In the genomic region with DNA sequence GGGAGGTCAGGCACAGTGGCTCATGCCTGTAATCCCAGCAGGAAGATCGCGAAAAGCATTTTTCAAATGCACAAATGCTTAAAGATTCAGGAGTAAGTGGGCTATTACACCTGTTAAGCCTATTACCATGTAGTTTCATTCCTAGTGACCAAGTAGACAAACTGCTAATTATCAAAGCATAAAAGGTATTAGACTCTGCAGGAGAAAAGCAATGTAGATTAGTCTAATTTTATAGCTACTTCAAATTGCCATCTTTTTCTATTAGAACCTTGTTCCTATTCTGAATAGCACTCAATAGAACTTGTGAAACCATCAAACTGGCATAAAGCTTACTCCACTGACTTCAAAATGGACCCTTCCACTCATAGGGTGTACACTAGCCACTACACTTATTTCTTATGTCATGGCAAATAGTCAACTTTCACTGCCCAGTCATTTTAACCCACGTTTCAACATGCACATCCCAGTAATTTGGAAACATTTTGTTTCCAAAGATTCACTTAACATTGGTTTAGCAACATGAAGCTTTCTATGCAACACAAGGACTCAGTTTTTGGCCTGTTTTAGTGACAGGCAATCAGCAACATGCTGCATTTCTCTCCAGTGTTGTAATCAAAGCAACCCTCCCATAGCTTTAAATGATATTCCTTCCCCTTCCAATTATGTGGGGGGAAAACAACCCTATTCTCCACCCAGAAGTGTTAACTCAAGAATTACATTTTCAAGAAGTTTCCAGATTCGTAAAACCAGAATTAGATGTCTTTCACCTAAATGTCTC, we compare ENCODE assay signal across 7 cellular contexts. TPM values are rescaled to one million over a fixed set of nuclear protein-coding genes. Genes with fewer than 3 reads are reported as not detected.
DNase-seq lines count a peak whose midpoint lies in the region; ATAC-seq and TF ChIP-seq lines count a peak whose summit lies in the region.

No MANE protein-coding gene starts in this region.

- no peaks in the 10 kb centered on the region for H3K9me2 ChIP-seq in GM23248 (ENCODE audit: insufficient read depth)

- H3K27ac Mint-ChIP-seq in stimulated activated effector memory CD8-positive, alpha-beta T cell treated with anti-CD3 and anti-CD28 coated beads, Interleukin-12 subunit alpha, Interleukin-12 subunit beta, amount 100 ng/mL, for 72 hours = peak overlapping the region; percentile 100

- peaks cover 45% of the 10 kb centered on the region for H3K79me2 ChIP-seq in GM23248 (ENCODE audit: insufficient read depth)

- WGBS in GM23248 (ENCODE audit: low coverage in 1 of 2, low lambda C conversion rate in 2 of 2, missing lambda C conversion rate in 2 of 2), 2 experiments = 53 to 57% methylated on average over 4 of the region's 4 CpGs

- peak overlapping the region; percentile 83 for H3K4me3 Mint-ChIP-seq in stimulated activated effector memory CD8-positive, alpha-beta T cell treated with anti-CD3 and anti-CD28 coated beads, Interleukin-12 subunit alpha, Interleukin-12 subunit beta, amount 100 ng/mL, for 72 hours

- H3K4me3 ChIP-seq in GM23248 (peak overlapping the region; percentile 72), SK-N-MC (peak overlapping the region; percentile 39)

- H3K4me1 Mint-ChIP-seq in stimulated activated effector memory CD8-positive, alpha-beta T cell treated with anti-CD3 and anti-CD28 coated beads, Interleukin-12 subunit alpha, Interleukin-12 subunit beta, amount 100 ng/mL, for 72 hours = peaks cover 58% of the 10 kb centered on the region

- no peaks in the 10 kb centered on the region for H3K27me3 ChIP-seq in GM23248 (replicated peaks; ENCODE audit: insufficient read depth)

- H3K27ac ChIP-seq in GM23248 (peak overlapping the region; percentile 74), SK-N-MC (peak overlapping the region; percentile 83)

- ATAC-seq in stimulated activated effector memory CD8-positive, alpha-beta T cell treated with anti-CD3 and anti-CD28 coated beads, Interleukin-12 subunit alpha, Interleukin-12 subunit beta, amount 100 ng/mL, for 72 hours = no peak
- no peak for ATAC-seq in activated CD4-positive, CD25-positive, alpha-beta regulatory T cell treated with anti-CD3 and anti-CD28 coated beads, Interleukin-2, amount 50 U/mL, for 24 hours

- H3K4me2 ChIP-seq in GM23248 (ENCODE audit: unreplicated experiment) = peak overlapping the region; percentile 77

- in situ Hi-C loops in GM23248 (cut with MboI) = loop anchor here (25.0 kb wide), 1 partner anchor 95 kb away; no protein-coding TSS in a partner anchor

- no peak overlapping the region for H2AFZ ChIP-seq in GM23248

- peak; percentile 57 for DNase-seq in GM23248
- no peak for DNase-seq in SK-N-MC (ENCODE audit: low read depth, low spot score)
- DNase-seq in erythroblast (lab: John Stamatoyannopoulos, UW) = peak; percentile 38 to 44
- no peak for DNase-seq in stimulated activated effector memory CD8-positive, alpha-beta T cell treated with anti-CD3 and anti-CD28 coated beads, Interleukin-12 subunit alpha, Interleukin-12 subunit beta, amount 100 ng/mL, for 72 hours (ENCODE audit: low spot score in 2 of 2)
- no peak for DNase-seq in NCI-H1105 (lab: John Stamatoyannopoulos, UW)
- DNase-seq in NCI-H2107 treated with DMSO at 0.1 percent for 48 hours (lab: John Stamatoyannopoulos, UW; ENCODE audit: unreplicated experiment) = no peak

- H3K4me1 ChIP-seq in GM23248 (ENCODE audit: insufficient read depth) = peaks cover 17% of the 10 kb centered on the region

- peak; percentile 50 for TF ChIP-seq POLR2A in erythroblast (IDR thresholded peaks at IDR 0.05; ENCODE audit: low read length)

- H3F3A ChIP-seq in GM23248 (ENCODE audit: insufficient read depth) = peaks cover 70% of the 10 kb centered on the region

- H3K9ac ChIP-seq in GM23248 (peak overlapping the region; percentile 100), SK-N-MC (ENCODE audit: insufficient read length) (peak overlapping the region; percentile 40)

- H3K36me3 ChIP-seq in GM23248 (ENCODE audit: low read depth) = peaks cover 53% of the 10 kb centered on the region
- peaks cover 59% of the 10 kb centered on the region for H3K36me3 ChIP-seq in SK-N-MC (ENCODE audit: insufficient read depth, low read length)

- H4K20me1 ChIP-seq in GM23248 (ENCODE audit: insufficient read depth) = peaks cover 32% of the 10 kb centered on the region

- H3K36me3 Mint-ChIP-seq in stimulated activated effector memory CD8-positive, alpha-beta T cell treated with anti-CD3 and anti-CD28 coated beads, Interleukin-12 subunit alpha, Interleukin-12 subunit beta, amount 100 ng/mL, for 72 hours = peaks cover 100% of the 10 kb centered on the region

- no peaks in the 10 kb centered on the region for H3K9me3 Mint-ChIP-seq in stimulated activated effector memory CD8-positive, alpha-beta T cell treated with anti-CD3 and anti-CD28 coated beads, Interleukin-12 subunit alpha, Interleukin-12 subunit beta, amount 100 ng/mL, for 72 hours

- H3K9me3 ChIP-seq in GM23248 (ENCODE audit: low read depth) (no peaks in the 10 kb centered on the region), SK-N-MC (ENCODE audit: low read depth, low read length) (peaks cover 13% of the 10 kb centered on the region; the same call in 1 of the 2 replicates)

RNA-seq across cellular contexts. Expression of gene EEF1A1, which starts 3.9 kb away (rescaled TPM):
- total RNA-seq in GM23248 (2014; rRNA removed; shearing (Covaris generic)) = 13,436 and 14,561 TPM in 2 replicates
- 3,887 and 3,918 TPM in 2 replicates for polyA plus RNA-seq in GM23248 (2016; fragmentation: Nextera tagmentation; extraction: Ambion mirVana)

RNA-seq across cellular contexts. Expression of gene MTO1, which starts 55.4 kb away (rescaled TPM):
- total RNA-seq in GM23248 (2014; rRNA removed; shearing (Covaris generic)) = 22.9 and 28.9 TPM in 2 replicates
- polyA plus RNA-seq in GM23248 (2016; fragmentation: Nextera tagmentation; extraction: Ambion mirVana) = 21.8 and 23.0 TPM in 2 replicates

Comparison
In these comparisons a context has a peak if more than half of its experiments do, and no peak if none do; other contexts are left out.
1. DNase-seq: peak in GM23248 (single experiment) and erythroblast (2 of 2); none in SK-N-MC (single experiment), stimulated activated effector memory CD8-positive, alpha-beta T cell treated with anti-CD3 and anti-CD28 coated beads, Interleukin-12 subunit alpha, Interleukin-12 subunit beta, amount 100 ng/mL, for 72 hours (0 of 2), NCI-H1105 (single experiment) and NCI-H2107 treated with DMSO at 0.1 percent for 48 hours (single experiment).